ENCODE assay signal across 8 cellular contexts in genomic region chr11:48109046-48109666, GRCh38.
A peak's percentile ranks its signal among the peaks of the same experiment; 100 is the strongest.
DNase-seq lines count a peak whose midpoint lies in the region; ATAC-seq, FAIRE-seq and TF ChIP-seq lines count a peak whose summit lies in the region.

No MANE protein-coding gene starts in this region.

- no peaks in the 10 kb centered on the region for H3K9me3 Mint-ChIP-seq in activated T-cell treated with anti-CD3 and anti-CD28 coated beads, Interleukin-2, amount 50 U/mL, for 72 hours
- no peaks in the 10 kb centered on the region for H3K9me3 Mint-ChIP-seq in natural killer cell

- no TSS peak for BruUV-seq in endothelial cell of umbilical vein (replicated peaks; lab: Mats Ljungman, UMichigan)

- peak; percentile 25 to 32 for ATAC-seq in activated T-cell treated with anti-CD3 and anti-CD28 coated beads, Interleukin-2, amount 50 U/mL, for 72 hours (replicated peaks in 1 of 2)
- ATAC-seq in natural killer cell = peak; percentile 37 to 49 (median 48)
- ATAC-seq in GM18873 (IDR thresholded peaks at IDR 0.05; ENCODE audit: low FRiP score, unreplicated experiment) = no peak

- no peaks in the 10 kb centered on the region for H3K9me1 ChIP-seq in endothelial cell of umbilical vein (replicated peaks; ENCODE audit: control insufficient read depth, extremely low read depth, insufficient read depth, low read length)

- CTCF ChIA-PET in endothelial cell of umbilical vein (lab: Charles Lee) = interaction anchor here (0.6 to 9.1 kb wide), 44 partner anchors 8 to 267 kb away, joined by 3 to 326 read pairs (median 4); partner anchors contain the start of gene PTPRJ

- dilution Hi-C loops in endothelial cell of umbilical vein (cut with MboI; ENCODE audit: extremely low pct_ligation_motif_present, low sequenced_read_pairs) = no loop called here

- POLR2A ChIA-PET in endothelial cell of umbilical vein (lab: Charles Lee) = no interaction called here

- peak overlapping the region; percentile 46 for H2AFZ ChIP-seq in endothelial cell of umbilical vein (ENCODE audit: low read depth, low read length)

- H3K9me3 ChIP-seq in endothelial cell of umbilical vein (replicated peaks; ENCODE audit: control insufficient read depth, insufficient read depth, low read length) = no peaks in the 10 kb centered on the region

- no peak for DNase-seq in activated T-cell treated with anti-CD3 and anti-CD28 coated beads, Interleukin-2, amount 50 U/mL, for 72 hours
- no peak for DNase-seq in activated T-cell treated with anti-CD3 and anti-CD28 coated beads, Interleukin-2, amount 50 U/mL, for 1 hour
- peak; percentile 47 for DNase-seq in MV-4-11 (lab: John Stamatoyannopoulos, UW)
- DNase-seq in SKM-1 (lab: John Stamatoyannopoulos, UW; ENCODE audit: unreplicated experiment) = peak; percentile 10
- DNase-seq in endothelial cell of umbilical vein (ENCODE audit: low read depth, low spot score) = peak; percentile 63
- no peak for DNase-seq in natural killer cell
- no peak for DNase-seq in mesenteric fat pad (ENCODE audit: low spot score)

- FAIRE-seq in endothelial cell of umbilical vein (lab: Jason Lieb, UNC) = peak; percentile 79

- H3K4me3 Mint-ChIP-seq in activated T-cell treated with anti-CD3 and anti-CD28 coated beads, Interleukin-2, amount 50 U/mL, for 72 hours = peak overlapping the region; percentile 16 to 72
- peak overlapping the region; percentile 47 for H3K4me3 Mint-ChIP-seq in natural killer cell

- H3K9ac ChIP-seq in endothelial cell of umbilical vein (replicated peaks; ENCODE audit: extremely low read depth, insufficient read depth, low read length) = no peak overlapping the region

- TF ChIP-seq CTCF in endothelial cell of umbilical vein (IDR thresholded peaks at IDR 0.05; ENCODE audit: extremely low read depth in 1 of 2, insufficient read depth in 1 of 2, low read depth in 1 of 2, low read length in 2 of 2) (peak; percentile 6 to 14), natural killer cell (IDR thresholded peaks at IDR 0.05) (no peak)

- peaks cover 0 to 4% of the 10 kb centered on the region in 2 donors for H3K36me3 Mint-ChIP-seq in activated T-cell treated with anti-CD3 and anti-CD28 coated beads, Interleukin-2, amount 50 U/mL, for 72 hours (ENCODE audit: insufficient read depth in 2 of 2)
- H3K36me3 Mint-ChIP-seq in natural killer cell = peaks cover under 1% of the 10 kb centered on the region

- H3K36me3 ChIP-seq in endothelial cell of umbilical vein (ENCODE audit: control insufficient read depth in 2 of 2, extremely low read depth in 1 of 2, insufficient read depth in 2 of 2, low read length in 2 of 2) = no peaks in the 10 kb centered on the region

- H3K79me2 ChIP-seq in endothelial cell of umbilical vein (ENCODE audit: control insufficient read depth, insufficient read depth, low read length) = no peaks in the 10 kb centered on the region

- peaks cover 63% of the 10 kb centered on the region for H3K4me1 Mint-ChIP-seq in activated T-cell treated with anti-CD3 and anti-CD28 coated beads, Interleukin-2, amount 50 U/mL, for 72 hours (ENCODE audit: low read depth)
- peaks cover 39 to 55% of the 10 kb centered on the region in 2 donors for H3K4me1 Mint-ChIP-seq in natural killer cell

- H3K4me3 ChIP-seq in endothelial cell of umbilical vein (replicated peaks in 1 of 3; ENCODE audit: insufficient read depth in 1 of 3, low read depth in 1 of 3, low read length in 3 of 3) = no peak overlapping the region

- peak overlapping the region; percentile 36 for H3K27ac Mint-ChIP-seq in activated T-cell treated with anti-CD3 and anti-CD28 coated beads, Interleukin-2, amount 50 U/mL, for 72 hours
- peak overlapping the region; percentile 67 to 69 for H3K27ac Mint-ChIP-seq in natural killer cell

- peaks cover 4% of the 10 kb centered on the region for H3K4me1 ChIP-seq in endothelial cell of umbilical vein (ENCODE audit: control insufficient read depth, extremely low read depth, insufficient read depth, low read length)

- no peaks in the 10 kb centered on the region for H3K27me3 ChIP-seq in endothelial cell of umbilical vein (ENCODE audit: control insufficient read depth in 2 of 2, insufficient read depth in 2 of 2, low read length in 2 of 2)

- no peak overlapping the region for H3K27ac ChIP-seq in endothelial cell of umbilical vein (ENCODE audit: insufficient read depth, low read depth, low read length)

- H3K4me2 ChIP-seq in endothelial cell of umbilical vein (ENCODE audit: insufficient read depth, low read length) = peak overlapping the region; percentile 70

- H3K27me3 Mint-ChIP-seq in activated T-cell treated with anti-CD3 and anti-CD28 coated beads, Interleukin-2, amount 50 U/mL, for 72 hours (ENCODE audit: low read depth) = no peaks in the 10 kb centered on the region
- no peaks in the 10 kb centered on the region for H3K27me3 Mint-ChIP-seq in natural killer cell (ENCODE audit: low read depth in 2 of 2)

- H4K20me1 ChIP-seq in endothelial cell of umbilical vein (replicated peaks; ENCODE audit: control insufficient read depth, extremely low read depth, insufficient read depth, low read length) = no peaks in the 10 kb centered on the region

- intact Hi-C loops in endothelial cell of umbilical vein (cut with micrococcal nuclease) = loop anchor here (1.0 kb wide), 1 partner anchor 175 kb away; no protein-coding TSS in a partner anchor
- intact Hi-C loops in natural killer cell (cut with micrococcal nuclease) = loop anchor here (2.0 kb wide), 1 partner anchor 96 kb away; no protein-coding TSS in a partner anchor

- TF ChIP-seq POLR2A in endothelial cell of umbilical vein (IDR thresholded peaks at IDR 0.05; ENCODE audit: low read depth, low read length) = no peak

TF ChIP-seq in endothelial cell of umbilical vein, 7 proteins besides CTCF, POLR2A, EP300 and RAD21:
- TF ChIP-seq MAX (IDR thresholded peaks at IDR 0.05; ENCODE audit: insufficient read depth, insufficient read length) = no peak
- no peak for TF ChIP-seq GATA2 (IDR thresholded peaks at IDR 0.05; ENCODE audit: insufficient read depth, insufficient read length, low read depth, low read length)
- no peak for TF ChIP-seq JUN (IDR thresholded peaks at IDR 0.05; ENCODE audit: borderline replicate concordance, insufficient read depth, insufficient read length, low read depth)
- TF ChIP-seq FOS (IDR thresholded peaks at IDR 0.05; ENCODE audit: borderline replicate concordance, insufficient read depth, low read length) = no peak
- no peak for TF ChIP-seq POLR2AphosphoS5 (IDR thresholded peaks at IDR 0.05; ENCODE audit: insufficient read depth, low read depth, low read length)
- TF ChIP-seq MYC (IDR thresholded peaks at IDR 0.05; ENCODE audit: low read depth, low read length) = no peak
- TF ChIP-seq EZH2 (IDR thresholded peaks at IDR 0.05; ENCODE audit: borderline replicate concordance, low read depth, low read length, severe bottlenecking) = no peak
TF ChIP-seq in endothelial cell of umbilical vein: peak in this region for 0.

Comparison
In these comparisons a context has a peak if more than half of its experiments do, and no peak if none do; other contexts are left out.
1. DNase-seq: peak in MV-4-11 (single experiment), SKM-1 (single experiment) and endothelial cell of umbilical vein (single experiment); none in activated T-cell treated with anti-CD3 and anti-CD28 coated beads, Interleukin-2, amount 50 U/mL, for 72 hours (0 of 2), activated T-cell treated with anti-CD3 and anti-CD28 coated beads, Interleukin-2, amount 50 U/mL, for 1 hour (single experiment), natural killer cell (single experiment) and mesenteric fat pad (single experiment).